Comparison of ENCODE assay signal across 17 cellular contexts in genomic region chr1:41631971-41632370, GRCh38.
DNase-seq lines count a peak whose midpoint lies in the region; TF ChIP-seq lines count a peak whose summit lies in the region.
"Had no signal": no experiment of that assay in that cellular context is flagged by ENCODE, and none has a peak within 500 bp of the region (broad histone marks: within the 10 kb centered on the region; RNA-seq: fewer than 3 reads in every experiment).

No MANE protein-coding gene starts in this region.

- no peak overlapping the region for H3K4me3 Mint-ChIP-seq in activated naive CD8-positive, alpha-beta T cell
- no peak overlapping the region for H3K4me3 Mint-ChIP-seq in Calu3 (ENCODE audit: low read depth, unreplicated experiment)
- H3K4me3 Mint-ChIP-seq: T-cell had no signal

- H3K4me3 ChIP-seq in GM23248, result no peak overlapping the region

- H3K9me3 Mint-ChIP-seq in activated naive CD8-positive, alpha-beta T cell (ENCODE audit: low read depth), result no peaks in the 10 kb centered on the region
- no peaks in the 10 kb centered on the region for H3K9me3 Mint-ChIP-seq in Calu3 (ENCODE audit: low read depth, unreplicated experiment)
- H3K9me3 Mint-ChIP-seq: T-cell had no signal

- no peak overlapping the region for H3K9ac ChIP-seq in GM23248

- peaks cover 54% of the 10 kb centered on the region for H3K4me1 Mint-ChIP-seq in activated naive CD8-positive, alpha-beta T cell (ENCODE audit: low read depth)
- H3K4me1 Mint-ChIP-seq in Calu3 (ENCODE audit: low read depth, unreplicated experiment), result peaks cover 3% of the 10 kb centered on the region

- H3K27me3 ChIP-seq in GM23248 (replicated peaks; ENCODE audit: insufficient read depth), result no peaks in the 10 kb centered on the region
- H3K27me3 ChIP-seq: BE2C had no signal

- H4K20me1 ChIP-seq in GM23248 (ENCODE audit: insufficient read depth), result no peaks in the 10 kb centered on the region

- peak overlapping the region; percentile 2 for H3K27ac Mint-ChIP-seq in activated naive CD8-positive, alpha-beta T cell
- no peak overlapping the region for H3K27ac Mint-ChIP-seq in Calu3 (ENCODE audit: unreplicated experiment)
- H3K27ac Mint-ChIP-seq: progenitor cell of endocrine pancreas, T-cell had no signal

- no peak overlapping the region for H3K27ac ChIP-seq in GM23248
- H3K27ac ChIP-seq in caudate nucleus (ENCODE audit: low read depth, low read length), result no peak overlapping the region
- H3K27ac ChIP-seq: HL-60 had no signal

- peaks cover 20% of the 10 kb centered on the region for H3K79me2 ChIP-seq in GM23248 (ENCODE audit: insufficient read depth)

- intact Hi-C loops in Calu3 (cut with micrococcal nuclease; ENCODE audit: unreplicated experiment), result no loop called here

- peaks cover 25% of the 10 kb centered on the region for H3K36me3 Mint-ChIP-seq in activated naive CD8-positive, alpha-beta T cell
- no peaks in the 10 kb centered on the region for H3K36me3 Mint-ChIP-seq in Calu3 (ENCODE audit: insufficient read depth, unreplicated experiment)

- CTCF ChIA-PET in Calu3 (lab: Charles Lee), result no interaction called here

- H3K9me2 ChIP-seq in GM23248 (ENCODE audit: insufficient read depth), result no peaks in the 10 kb centered on the region

- peak overlapping the region; percentile 30 for H3K4me2 ChIP-seq in GM23248 (ENCODE audit: unreplicated experiment)

- no peaks in the 10 kb centered on the region for H3K9me3 ChIP-seq in GM23248 (ENCODE audit: low read depth)
- H3K9me3 ChIP-seq: BE2C had no signal

- in situ Hi-C loops in GM23248 (cut with MboI), result no loop called here

- no peak for TF ChIP-seq CTCF in Calu3 (IDR thresholded peaks at IDR 0.05; ENCODE audit: unreplicated experiment)

- no TSS peak for BruUV-seq in Calu3 (replicated peaks; lab: Mats Ljungman, UMichigan)

- H3F3A ChIP-seq in GM23248 (ENCODE audit: insufficient read depth), result 0 out of 2 replicates have a peak, but pooled peaks cover 6% of the 10 kb centered on the region

- H3K27me3 Mint-ChIP-seq in activated naive CD8-positive, alpha-beta T cell, result no peaks in the 10 kb centered on the region
- H3K27me3 Mint-ChIP-seq in Calu3 (ENCODE audit: unreplicated experiment), result no peaks in the 10 kb centered on the region
- H3K27me3 Mint-ChIP-seq: T-cell had no signal

- DNase-seq in AG08395 (ENCODE audit: low spot score) (peak; percentile 76), GM23248 (peak; percentile 88), islet precursor cell (peak; percentile 49), caudate nucleus (lab: John Stamatoyannopoulos, UW) (no peak), Calu3 (no peak), NCI-H128 (lab: John Stamatoyannopoulos, UW; ENCODE audit: unreplicated experiment) (no peak), NCI-H510A (lab: John Stamatoyannopoulos, UW) (no peak)
- DNase-seq: activated CD4-positive, alpha-beta T cell treated with anti-CD3 and anti-CD28 coated beads for 4 hours; activated effector memory CD4-positive, alpha-beta T cell treated with Interleukin-2 at 50 U/mL for 16 hours; BE2C; DMS53; midbrain; NCI-H2171 treated with DMSO at 0.1 percent for 48 hours; T-cell had no signal

- no peak overlapping the region for H2AFZ ChIP-seq in GM23248

- WGBS in GM23248 (ENCODE audit: low coverage in 1 of 2, low lambda C conversion rate in 2 of 2, missing lambda C conversion rate in 2 of 2), 2 experiments, result 15 to 16% methylated on average over 6 of the region's 6 CpGs

- H3K36me3 ChIP-seq in GM23248 (ENCODE audit: low read depth), result no peaks in the 10 kb centered on the region
- H3K36me3 ChIP-seq: BE2C had no signal

- H3K4me1 ChIP-seq in GM23248 (ENCODE audit: insufficient read depth), result peaks cover 40% of the 10 kb centered on the region
- H3K4me1 ChIP-seq: BE2C had no signal

Comparison
In these comparisons a context has a peak if more than half of its experiments do, and no peak if none do; other contexts are left out.
1. DNase-seq: peak in AG08395 (single experiment), GM23248 (single experiment) and islet precursor cell (single experiment); none in caudate nucleus (0 of 61), Calu3 (single experiment), NCI-H128 (single experiment) and NCI-H510A (single experiment).